In the genomic region with DNA sequence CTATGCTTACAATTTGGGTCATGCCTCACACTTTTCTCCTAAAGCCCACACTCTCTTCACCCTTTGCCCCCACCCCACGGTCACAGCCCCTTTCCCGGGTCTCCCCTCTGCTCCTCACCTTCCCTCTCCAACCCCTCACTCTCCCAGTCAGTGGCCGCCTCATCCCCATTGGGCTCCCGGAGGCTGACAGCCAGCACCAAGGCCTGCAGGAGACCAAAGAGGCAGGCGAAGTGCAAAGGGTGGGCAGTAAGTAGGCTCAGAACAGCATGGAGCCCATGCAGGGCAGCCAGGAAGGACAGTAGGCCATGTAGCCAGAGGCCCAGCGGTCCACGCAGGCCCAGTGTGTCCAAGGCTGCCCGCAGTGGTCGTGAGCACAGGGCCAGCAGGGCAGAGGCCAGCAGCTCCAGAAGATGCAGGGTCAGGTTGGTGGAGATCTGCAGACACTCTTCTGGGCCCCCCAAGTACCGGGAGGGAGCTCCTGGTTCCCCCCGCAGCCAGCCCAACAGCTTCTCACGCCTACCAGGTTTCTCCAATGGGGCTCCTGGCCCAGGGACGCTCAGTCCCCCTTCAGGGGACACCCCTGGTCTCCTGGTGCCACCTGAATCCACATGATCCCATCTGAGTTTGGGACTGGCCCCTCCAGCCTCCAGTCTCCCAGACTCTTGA, we compare ENCODE assay signal across 9 cellular contexts. TPM values are rescaled to one million over a fixed set of nuclear protein-coding genes. Genes with fewer than 3 reads are reported as not detected.
DNase-seq lines count a peak whose midpoint lies in the region; FAIRE-seq and TF ChIP-seq lines count a peak whose summit lies in the region.
"Had no signal": no experiment of that assay in that cellular context is flagged by ENCODE, and none has a peak within 500 bp of the region (broad histone marks: within the 10 kb centered on the region; RNA-seq: fewer than 3 reads in every experiment).

No MANE protein-coding gene starts in this region.

- no peak for TF ChIP-seq CTCF in 22Rv1 (IDR thresholded peaks at IDR 0.05)
- no peak for TF ChIP-seq CTCF in bronchial epithelial cell (IDR thresholded peaks at IDR 0.05; ENCODE audit: insufficient read depth, low read length, severe bottlenecking)

- H3K9me3 ChIP-seq in HUES6 (ENCODE audit: control insufficient read depth, insufficient read depth, low read depth, low read length), result no peaks in the 10 kb centered on the region
- no peaks in the 10 kb centered on the region for H3K9me3 ChIP-seq in muscle layer of colon (ENCODE audit: low read length)

- H3K27me3 ChIP-seq in HUES6 (ENCODE audit: control insufficient read depth, insufficient read depth, low read length) (no peaks in the 10 kb centered on the region), bronchial epithelial cell (ENCODE audit: control insufficient read depth, insufficient read depth, low read length) (no peaks in the 10 kb centered on the region), muscle layer of colon (ENCODE audit: control insufficient read depth in 1 of 2, insufficient read depth in 2 of 2, low read length in 2 of 2) (no peaks in the 10 kb centered on the region)

- FAIRE-seq in bronchial epithelial cell (lab: Jason Lieb, UNC), result no peak
- FAIRE-seq: G401.6 had no signal

- H3K4me1 ChIP-seq in HUES6 (ENCODE audit: control insufficient read depth, insufficient read depth, low read length) (peaks cover 17% of the 10 kb centered on the region), muscle layer of colon (ENCODE audit: insufficient read depth, low read length) (peaks cover 61% of the 10 kb centered on the region)

- no peak for DNase-seq in bronchial epithelial cell (ENCODE audit: low read depth)
- DNase-seq in superior temporal gyrus (ENCODE audit: extremely low spot score), result no peak
- DNase-seq in Ammon's horn (ENCODE audit: low spot score), result no peak
- no peak for DNase-seq in AG08396 (ENCODE audit: low spot score)
- DNase-seq in activated gamma-delta T cell treated with Interleukin-2 at 50 U/mL for 16 hours, result no peak

- peaks cover 33% of the 10 kb centered on the region for H3K36me3 ChIP-seq in HUES6 (ENCODE audit: control insufficient read depth, insufficient read depth, low read length)
- H3K36me3 ChIP-seq in bronchial epithelial cell (ENCODE audit: control insufficient read depth, insufficient read depth, low read length), result peaks cover 6% of the 10 kb centered on the region
- peaks cover 32% of the 10 kb centered on the region for H3K36me3 ChIP-seq in muscle layer of colon (ENCODE audit: insufficient read depth, low read length)

- H3K27ac ChIP-seq in 22Rv1 (peak overlapping the region; percentile 83; the same call in 1 of the 2 replicates), HUES6 (ENCODE audit: low read depth, low read length) (no peak overlapping the region), muscle layer of colon (ENCODE audit: low read depth, low read length) (no peak overlapping the region)

- H3K4me3 ChIP-seq in HUES6 (ENCODE audit: low read depth, low read length) (peak overlapping the region; percentile 97), bronchial epithelial cell (ENCODE audit: low read depth, low read length) (peak overlapping the region; percentile 76), muscle layer of colon (ENCODE audit: low read depth in 1 of 2, low read length in 2 of 2) (peak overlapping the region; percentile 80 to 100)

- H3K9ac ChIP-seq in HUES6 (ENCODE audit: low read length), result peak overlapping the region; percentile 99
- H3K9ac ChIP-seq in muscle layer of colon (ENCODE audit: low read length), result peak overlapping the region; percentile 89

RNA-seq across cellular contexts. Expression of a gene that starts 1.5 kb away (rescaled TPM):
- total RNA-seq in bronchial epithelial cell, result 28.4 and 30.5 TPM in 2 replicates

RNA-seq across cellular contexts. Expression of a gene that starts 3.4 kb away (rescaled TPM):
- 0.26 and 0.53 TPM in 2 replicates for total RNA-seq in bronchial epithelial cell

RNA-seq across cellular contexts. Expression of a gene that starts 5.7 kb away (rescaled TPM):
- 10.0 and 10.2 TPM in 2 replicates for total RNA-seq in bronchial epithelial cell

RNA-seq across cellular contexts. Expression of a gene that starts 6.7 kb away (rescaled TPM):
- total RNA-seq in bronchial epithelial cell, result 71.1 and 84.1 TPM in 2 replicates

RNA-seq across cellular contexts. Expression of a gene that starts 6.8 kb away (rescaled TPM):
- 61.1 and 72.7 TPM in 2 replicates for total RNA-seq in bronchial epithelial cell
